ENCODE assay signal across 12 cellular contexts in the genomic region with DNA sequence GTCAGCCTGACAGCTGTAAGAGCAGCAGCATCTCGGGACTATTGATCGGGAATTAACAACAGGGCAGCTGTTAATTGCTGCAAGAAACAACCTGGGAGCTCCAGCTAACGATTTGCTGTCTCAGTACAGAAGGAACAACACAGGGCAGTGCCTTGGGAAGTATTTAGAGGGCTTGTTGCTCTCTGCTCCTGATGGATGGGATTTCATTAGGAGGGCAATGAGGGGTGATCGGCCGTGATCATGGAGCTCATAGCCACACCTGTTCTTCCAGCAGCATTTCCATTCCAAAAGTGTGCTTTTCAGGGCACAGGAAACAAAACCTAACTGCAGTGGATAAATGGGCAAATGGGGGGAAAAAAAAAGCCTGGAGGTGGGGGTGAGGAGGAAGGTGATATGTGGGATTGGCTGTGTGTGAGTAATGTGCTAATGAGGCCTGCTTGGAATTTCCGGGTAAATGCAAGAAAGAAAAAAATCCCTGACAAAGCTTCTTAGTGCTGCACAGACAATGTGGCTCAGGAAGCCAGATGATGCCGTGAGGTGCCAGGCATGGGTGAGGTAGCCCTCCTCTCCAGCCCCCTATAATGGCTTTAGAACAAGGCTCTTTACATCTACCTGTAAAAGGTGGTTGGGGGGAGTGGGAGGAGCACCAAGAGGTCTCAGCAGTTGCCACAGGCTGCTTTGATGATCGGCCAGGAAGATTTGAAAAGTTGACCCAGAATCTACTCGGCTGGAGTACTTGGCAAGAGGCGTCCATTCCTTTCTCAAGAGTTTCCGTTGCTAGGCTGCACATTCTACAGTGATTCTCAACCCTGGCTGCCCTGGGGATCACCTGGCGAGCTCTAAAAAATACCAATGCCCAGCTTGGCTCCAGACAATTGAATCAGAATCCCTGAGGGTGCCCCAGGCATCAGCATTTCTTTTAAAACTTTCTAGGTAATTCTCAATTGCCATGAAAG.
DNase-seq lines count a peak whose midpoint lies in the region; ATAC-seq, FAIRE-seq and TF ChIP-seq lines count a peak whose summit lies in the region.
"Had no signal": no experiment of that assay in that cellular context is flagged by ENCODE, and none has a peak within 500 bp of the region (broad histone marks: within the 10 kb centered on the region; RNA-seq: fewer than 3 reads in every experiment).

No MANE protein-coding gene starts in this region.

- WGBS in H9 (ENCODE audit: extremely low coverage, insufficient read length, low lambda C conversion rate): no CpG with 5 or more reads among the region's 12 CpGs

- peak overlapping the region; percentile 89 for H3K18ac ChIP-seq in H9 (ENCODE audit: insufficient read length, low read depth, low read length)

- H3K36me3 Mint-ChIP-seq in H9 (ENCODE audit: insufficient read depth in 1 of 3, low read depth in 3 of 3): no peaks in the 10 kb centered on the region; a peak in 1 of 7 replicates
- no peaks in the 10 kb centered on the region for H3K36me3 Mint-ChIP-seq in astrocyte (ENCODE audit: low read depth, unreplicated experiment)

- H3K56ac ChIP-seq in H9 (ENCODE audit: insufficient read length, low read depth, low read length): no peak overlapping the region

- peak overlapping the region; percentile 94 for H3K27ac ChIP-seq in H9 (ENCODE audit: insufficient read length, low read depth, low read length)
- H3K27ac ChIP-seq in astrocyte (ENCODE audit: low read depth, low read length): peak overlapping the region; percentile 86

- DNase-seq in H9 (peak; percentile 58), astrocyte (ENCODE audit: low read depth) (peak; percentile 87), iPS DF 19.7 (ENCODE audit: low read depth, low spot score) (peak; percentile 85), sciatic nerve (ENCODE audit: low spot score) (no peak), mucosa of gallbladder (ENCODE audit: low spot score) (no peak), NOMO-1 treated with DMSO at 0.1 percent for 48 hours (lab: John Stamatoyannopoulos, UW; ENCODE audit: unreplicated experiment) (no peak), NCI-H1436 (lab: John Stamatoyannopoulos, UW) (no peak)
- DNase-seq: MM.1S; stimulated activated CD4-positive, alpha-beta T cell treated with anti-CD3 and anti-CD28 coated beads, Interleukin-12 subunit alpha, Interleukin-12 subunit beta, amount 100 ng/mL, for 4 hours; T-helper 1 cell had no signal

- H2AFZ ChIP-seq in H9 (ENCODE audit: low read length) (no peak overlapping the region), astrocyte (ENCODE audit: low read depth, low read length) (peak overlapping the region; percentile 74)

- H4K20me1 ChIP-seq in H9 (ENCODE audit: control insufficient read depth, insufficient read depth, insufficient read length) (no peaks in the 10 kb centered on the region), astrocyte (ENCODE audit: insufficient read depth, low read length) (no peaks in the 10 kb centered on the region)

- H3K4me3 ChIP-seq in astrocyte (ENCODE audit: insufficient read depth, low read depth, low read length): peak overlapping the region; percentile 40

- no peaks in the 10 kb centered on the region; the same call in 1 of the 2 replicates for H3K27me3 ChIP-seq in H9 (ENCODE audit: insufficient read depth, low read length)
- no peaks in the 10 kb centered on the region for H3K27me3 ChIP-seq in astrocyte (ENCODE audit: insufficient read depth, low read length)

- no peak overlapping the region for H3K9ac ChIP-seq in H9 (ENCODE audit: extremely low read depth, insufficient read length, low read length)
- peak overlapping the region; percentile 74 for H3K9ac ChIP-seq in astrocyte (ENCODE audit: low read length)

- TF ChIP-seq CTCF in H9 (conservative IDR thresholded peaks at IDR 0.05) (no peak), astrocyte (IDR thresholded peaks at IDR 0.05; ENCODE audit: insufficient read depth, low read depth, low read length) (no peak)

- H3K36me3 ChIP-seq in astrocyte (ENCODE audit: insufficient read depth, low read length): no peaks in the 10 kb centered on the region

- H3K4me3 Mint-ChIP-seq in H9 (peak overlapping the region in 1 of 2 experiments; percentile 12; a peak in 2 of 5 replicates), astrocyte (ENCODE audit: unreplicated experiment) (no peak overlapping the region)
- H3K4me3 Mint-ChIP-seq: activated T-helper 17 cell treated with anti-CD3 and anti-CD28 coated beads, Interleukin-2, amount 50 U/mL, for 72 hours had no signal

- H3K9me3 Mint-ChIP-seq in H9: no peaks in the 10 kb centered on the region; a peak in 2 of 5 replicates
- H3K9me3 Mint-ChIP-seq in astrocyte (ENCODE audit: unreplicated experiment): no peaks in the 10 kb centered on the region
- H3K9me3 Mint-ChIP-seq: activated T-helper 17 cell treated with anti-CD3 and anti-CD28 coated beads, Interleukin-2, amount 50 U/mL, for 72 hours had no signal

- no peak overlapping the region for H2BK5ac ChIP-seq in H9 (ENCODE audit: insufficient read length, low read length)

- H3K9me3 ChIP-seq in H9 (ENCODE audit: control insufficient read depth, low read depth, low read length) (no peaks in the 10 kb centered on the region), astrocyte (ENCODE audit: insufficient read depth, low read depth, low read length) (no peaks in the 10 kb centered on the region)

- FAIRE-seq in astrocyte (lab: Jason Lieb, UNC): peak; percentile 32

- no peaks in the 10 kb centered on the region for H3K23me2 ChIP-seq in H9 (ENCODE audit: insufficient read length, low read depth, low read length, poor library complexity, severe bottlenecking)

- H4K8ac ChIP-seq in H9 (replicated peaks; ENCODE audit: insufficient read length, low read depth, low read length): no peak overlapping the region

- H3K27me3 Mint-ChIP-seq in H9 (ENCODE audit: low read depth): peaks cover 1% of the 10 kb centered on the region
- no peaks in the 10 kb centered on the region for H3K27me3 Mint-ChIP-seq in astrocyte (ENCODE audit: low read depth, unreplicated experiment)
- H3K27me3 Mint-ChIP-seq: activated T-helper 17 cell treated with anti-CD3 and anti-CD28 coated beads, Interleukin-2, amount 50 U/mL, for 72 hours had no signal

- H3K27ac Mint-ChIP-seq in H9 (peak overlapping the region; percentile 91 to 95 (median 94)), astrocyte (ENCODE audit: unreplicated experiment) (peak overlapping the region; percentile 87)
- H3K27ac Mint-ChIP-seq: activated T-helper 17 cell treated with anti-CD3 and anti-CD28 coated beads, Interleukin-2, amount 50 U/mL, for 72 hours had no signal

- H2BK20ac ChIP-seq in H9 (ENCODE audit: low read depth, low read length, poor library complexity, severe bottlenecking): no peak overlapping the region

- H3K4me1 ChIP-seq in H9 (ENCODE audit: insufficient read depth, low read length) (peaks cover 16% of the 10 kb centered on the region; the same call in 1 of the 2 replicates), astrocyte (ENCODE audit: insufficient read depth, low read length) (peaks cover 19% of the 10 kb centered on the region)

- no peak overlapping the region for H4K91ac ChIP-seq in H9 (ENCODE audit: insufficient read length, low read depth, low read length)

- intact Hi-C loops in sciatic nerve (cut with DNase I): no loop called here

- no peaks in the 10 kb centered on the region for H3K79me1 ChIP-seq in H9 (ENCODE audit: insufficient read depth, low read depth, low read length, poor library complexity, severe bottlenecking)

- peak overlapping the region; percentile 60 for H2BK12ac ChIP-seq in H9 (ENCODE audit: insufficient read length, low read depth, low read length)

- peak; percentile 85 for ATAC-seq in sciatic nerve
- no peak for ATAC-seq in HG03108 (IDR thresholded peaks at IDR 0.05; ENCODE audit: unreplicated experiment)
- ATAC-seq: activated T-helper 17 cell treated with anti-CD3 and anti-CD28 coated beads, Interleukin-2, amount 50 U/mL, for 72 hours had no signal

- H2BK15ac ChIP-seq in H9 (ENCODE audit: low read depth, low read length): no peak overlapping the region

- peak overlapping the region; percentile 72 for H4K5ac ChIP-seq in H9 (ENCODE audit: insufficient read length, low read depth, low read length)

- H2AK5ac ChIP-seq in H9 (ENCODE audit: insufficient read length, low read length): no peak overlapping the region

- H3K4ac ChIP-seq in H9 (ENCODE audit: low read depth, low read length): no peak overlapping the region

- H3K14ac ChIP-seq in H9 (ENCODE audit: insufficient read depth, low read length): 0 out of 2 replicates have a peak overlapping the region, but pooled peaks have one; percentile 14

- H3K79me2 ChIP-seq in H9 (ENCODE audit: insufficient read depth, low read length) (no peaks in the 10 kb centered on the region), astrocyte (ENCODE audit: insufficient read depth, low read length) (no peaks in the 10 kb centered on the region)

- H3K4me2 ChIP-seq in H9 (ENCODE audit: insufficient read depth, insufficient read length, low read length): peak overlapping the region; percentile 15
- peak overlapping the region; percentile 78 for H3K4me2 ChIP-seq in astrocyte (ENCODE audit: low read length)

- H3K23ac ChIP-seq in H9 (ENCODE audit: insufficient read length, low read depth, low read length): no peak overlapping the region

- no peak overlapping the region for H2BK120ac ChIP-seq in H9 (ENCODE audit: low read depth, low read length, poor library complexity, severe bottlenecking)

- H3K4me1 Mint-ChIP-seq in H9 (peaks cover 29 to 32% of the 10 kb centered on the region in 2 experiments), astrocyte (ENCODE audit: low read depth, unreplicated experiment) (peaks cover 17% of the 10 kb centered on the region)
- H3K4me1 Mint-ChIP-seq: activated T-helper 17 cell treated with anti-CD3 and anti-CD28 coated beads, Interleukin-2, amount 50 U/mL, for 72 hours had no signal

- no peak overlapping the region for H3T11ph ChIP-seq in H9 (ENCODE audit: low read length)

Comparison
In these comparisons a context has a peak if more than half of its experiments do, and no peak if none do; other contexts are left out.
1. DNase-seq: peak in H9 (single experiment), astrocyte (single experiment) and iPS DF 19.7 (single experiment); none in sciatic nerve (single experiment), mucosa of gallbladder (single experiment), NOMO-1 treated with DMSO at 0.1 percent for 48 hours (single experiment) and NCI-H1436 (single experiment).